8 cellular contexts compared by ENCODE assay signal in the genomic region with DNA sequence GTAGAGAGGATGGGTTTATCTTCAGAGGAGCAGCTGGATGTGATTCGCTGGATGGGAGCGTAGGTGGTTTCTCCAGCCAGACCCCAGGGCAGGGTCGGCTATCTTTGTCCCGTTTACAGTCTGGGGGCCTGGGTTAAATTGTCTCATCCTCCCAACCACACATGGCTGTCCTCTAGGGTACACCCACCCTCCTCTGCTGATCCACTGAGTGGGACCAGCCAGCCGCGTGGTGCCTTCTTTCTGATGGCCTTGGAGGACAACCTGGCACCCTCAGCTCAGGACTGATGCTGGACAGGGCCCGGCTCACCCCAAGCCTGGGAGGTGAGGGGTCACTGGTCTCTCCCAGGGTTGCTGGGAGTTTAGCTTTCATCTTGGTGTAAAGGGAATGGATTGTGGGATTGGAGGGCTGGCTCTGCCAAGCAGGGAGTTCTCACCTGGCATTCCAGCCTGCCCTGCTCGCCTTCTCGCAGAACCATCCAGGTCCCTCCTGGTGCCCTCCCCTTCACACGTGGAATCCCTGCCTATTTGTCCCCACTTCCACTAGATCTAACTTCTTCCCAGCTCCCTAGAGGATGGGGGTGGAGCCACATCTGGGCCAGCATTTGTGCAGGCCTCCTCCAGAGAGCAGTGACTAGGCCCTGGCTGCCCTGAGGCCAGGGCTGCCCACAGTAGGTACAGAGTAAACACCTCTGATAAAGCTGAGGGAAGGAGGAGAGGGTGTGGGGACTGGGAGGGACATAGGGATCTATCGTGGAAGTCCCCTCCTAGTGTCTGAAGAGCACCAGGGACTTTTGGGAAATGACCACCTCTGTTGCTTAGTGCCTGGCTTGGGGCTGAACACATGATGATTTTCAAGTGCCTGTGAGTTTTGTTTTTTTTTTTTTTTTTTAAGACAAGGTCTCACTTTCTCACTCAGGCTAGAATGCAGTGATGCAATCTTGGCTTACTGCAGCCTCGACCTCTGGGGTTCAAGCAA. TPM values are rescaled to one million over a fixed set of nuclear protein-coding genes. Genes with fewer than 3 reads are reported as not detected.
DNase-seq lines count a peak whose midpoint lies in the region; ATAC-seq and TF ChIP-seq lines count a peak whose summit lies in the region.

No MANE protein-coding gene starts in this region.

- H3K4me1 Mint-ChIP-seq in CD14-positive monocyte (peaks cover 41% of the 10 kb centered on the region), IgD-negative memory B cell (peaks cover 34 to 48% (median 46%) of the 10 kb centered on the region in 3 donors)
- peaks cover 68% of the 10 kb centered on the region for H3K4me1 Mint-ChIP-seq in central memory CD8-positive, alpha-beta T cell

- no peaks in the 10 kb centered on the region for H3K27me3 ChIP-seq in muscle layer of duodenum (ENCODE audit: low read depth, low read length)

- H3K27ac Mint-ChIP-seq in CD14-positive monocyte (no peak overlapping the region), IgD-negative memory B cell (peak overlapping the region; percentile 70 to 95 (median 86))
- H3K27ac Mint-ChIP-seq in central memory CD8-positive, alpha-beta T cell (ENCODE audit: low read depth), result peak overlapping the region; percentile 91

- H3K4me3 Mint-ChIP-seq in CD14-positive monocyte (peak overlapping the region; percentile 80 to 89), IgD-negative memory B cell (peak overlapping the region; percentile 87 to 98 (median 94))
- H3K4me3 Mint-ChIP-seq in central memory CD8-positive, alpha-beta T cell, result peak overlapping the region; percentile 87

- H3K9me3 ChIP-seq in muscle layer of duodenum (ENCODE audit: control insufficient read depth in 1 of 2, low read length in 2 of 2), result no peaks in the 10 kb centered on the region

- no peak for TF ChIP-seq CTCF in CD14-positive monocyte (IDR thresholded peaks at IDR 0.05)

- peaks cover 0 to 4% (median 2%) of the 10 kb centered on the region in 7 donors for H3K9me3 Mint-ChIP-seq in CD14-positive monocyte
- no peaks in the 10 kb centered on the region for H3K9me3 Mint-ChIP-seq in IgD-negative memory B cell
- no peaks in the 10 kb centered on the region for H3K9me3 Mint-ChIP-seq in central memory CD8-positive, alpha-beta T cell

- H3K27me3 Mint-ChIP-seq in CD14-positive monocyte (ENCODE audit: low read depth in 3 of 3) (peaks cover 19 to 47% (median 24%) of the 10 kb centered on the region in 3 donors), IgD-negative memory B cell (no peaks in the 10 kb centered on the region)
- no peaks in the 10 kb centered on the region for H3K27me3 Mint-ChIP-seq in central memory CD8-positive, alpha-beta T cell

- H3K4me1 ChIP-seq in muscle layer of duodenum (ENCODE audit: control insufficient read depth in 1 of 2, insufficient read depth in 2 of 2, low read length in 2 of 2), result peaks cover 15 to 28% of the 10 kb centered on the region in 2 donors

- intact Hi-C loops in CD14-positive monocyte (cut with micrococcal nuclease), result no loop called here

- no peak for ATAC-seq in central memory CD8-positive, alpha-beta T cell (replicated peaks; ENCODE audit: extremely low read depth, poor library complexity, severe bottlenecking)
- no peak for ATAC-seq in GM21576 (IDR thresholded peaks at IDR 0.05; ENCODE audit: unreplicated experiment)

- DNase-seq in CD14-positive monocyte (ENCODE audit: low spot score), result no peak
- DNase-seq in central memory CD8-positive, alpha-beta T cell (ENCODE audit: low spot score in 2 of 2), result no peak
- DNase-seq in DMS114 treated with DMSO at 0.1 percent for 48 hours (lab: John Stamatoyannopoulos, UW; ENCODE audit: unreplicated experiment), result no peak
- DNase-seq in NCI-H2029 (lab: John Stamatoyannopoulos, UW), result no peak
- no peak for DNase-seq in NCI-H748 treated with DMSO at 0.1 percent for 48 hours (lab: John Stamatoyannopoulos, UW)

- peak overlapping the region; percentile 79 for H3K27ac ChIP-seq in muscle layer of duodenum (ENCODE audit: low read length)

- peak overlapping the region; percentile 65 to 70 for H3K4me3 ChIP-seq in muscle layer of duodenum (ENCODE audit: low read depth in 1 of 2, low read length in 2 of 2)

- no peaks in the 10 kb centered on the region for H3K36me3 ChIP-seq in muscle layer of duodenum (ENCODE audit: control insufficient read depth in 1 of 2, insufficient read depth in 2 of 2, low read length in 2 of 2)

- H3K36me3 Mint-ChIP-seq in CD14-positive monocyte, result peaks cover 2 to 7% of the 10 kb centered on the region in 2 donors
- H3K36me3 Mint-ChIP-seq in IgD-negative memory B cell, result peaks cover 1% of the 10 kb centered on the region
- peaks cover 12% of the 10 kb centered on the region for H3K36me3 Mint-ChIP-seq in central memory CD8-positive, alpha-beta T cell (ENCODE audit: insufficient read depth)

RNA-seq across cellular contexts. Expression of gene ITPR3, which starts 1.6 kb away (rescaled TPM):
- polyA plus RNA-seq in CD14-positive monocyte, result not detected
- polyA plus RNA-seq in IgD-negative memory B cell, result 6.7 TPM

RNA-seq across cellular contexts. Expression of gene BAK1, which starts 42.7 kb away (rescaled TPM):
- polyA plus RNA-seq in CD14-positive monocyte, result 10 to 100 TPM; 27.8 to 34.0 TPM
- polyA plus RNA-seq in IgD-negative memory B cell, result 40.6 TPM

Comparison
In these comparisons a context has a peak if more than half of its experiments do, and no peak if none do; other contexts are left out.
1. H3K27ac Mint-ChIP-seq: peak in IgD-negative memory B cell (3 of 3) and central memory CD8-positive, alpha-beta T cell (single experiment); none in CD14-positive monocyte (0 of 7).
2. Peak in every context shown above with its lines, with median percentiles within 50 percentile points of each other: H3K4me3 Mint-ChIP-seq.